In genomic region chr1:221824025-221824424, GRCh38 we compare ENCODE assay signal across 1 cellular context.
TF ChIP-seq lines count a peak whose summit lies in the region.

No MANE protein-coding gene starts in this region.

TF ChIP-seq in SK-N-SH treated with all-trans-retinoic acid at 6 μM for 48 hours, 23 proteins besides CTCF, POLR2A, EP300 and RAD21 (continued from another document):
- TF ChIP-seq CSRNP3 (CRISPR knock-in tag; IDR thresholded peaks at IDR 0.05) = no peak
- TF ChIP-seq CREB5 (CRISPR knock-in tag; IDR thresholded peaks at IDR 0.05; ENCODE audit: low read depth) = no peak
- TF ChIP-seq TOX (CRISPR knock-in tag; IDR thresholded peaks at IDR 0.05; ENCODE audit: borderline replicate concordance) = no peak
- no peak for TF ChIP-seq POU6F1 (CRISPR knock-in tag; IDR thresholded peaks at IDR 0.05; ENCODE audit: borderline replicate concordance, low read depth)
- no peak for TF ChIP-seq ZC3H10 (CRISPR knock-in tag; IDR thresholded peaks at IDR 0.05)
- no peak for TF ChIP-seq ZNF8 (CRISPR knock-in tag; IDR thresholded peaks at IDR 0.05)
